8 cellular contexts compared by ENCODE assay signal in the genomic region with DNA sequence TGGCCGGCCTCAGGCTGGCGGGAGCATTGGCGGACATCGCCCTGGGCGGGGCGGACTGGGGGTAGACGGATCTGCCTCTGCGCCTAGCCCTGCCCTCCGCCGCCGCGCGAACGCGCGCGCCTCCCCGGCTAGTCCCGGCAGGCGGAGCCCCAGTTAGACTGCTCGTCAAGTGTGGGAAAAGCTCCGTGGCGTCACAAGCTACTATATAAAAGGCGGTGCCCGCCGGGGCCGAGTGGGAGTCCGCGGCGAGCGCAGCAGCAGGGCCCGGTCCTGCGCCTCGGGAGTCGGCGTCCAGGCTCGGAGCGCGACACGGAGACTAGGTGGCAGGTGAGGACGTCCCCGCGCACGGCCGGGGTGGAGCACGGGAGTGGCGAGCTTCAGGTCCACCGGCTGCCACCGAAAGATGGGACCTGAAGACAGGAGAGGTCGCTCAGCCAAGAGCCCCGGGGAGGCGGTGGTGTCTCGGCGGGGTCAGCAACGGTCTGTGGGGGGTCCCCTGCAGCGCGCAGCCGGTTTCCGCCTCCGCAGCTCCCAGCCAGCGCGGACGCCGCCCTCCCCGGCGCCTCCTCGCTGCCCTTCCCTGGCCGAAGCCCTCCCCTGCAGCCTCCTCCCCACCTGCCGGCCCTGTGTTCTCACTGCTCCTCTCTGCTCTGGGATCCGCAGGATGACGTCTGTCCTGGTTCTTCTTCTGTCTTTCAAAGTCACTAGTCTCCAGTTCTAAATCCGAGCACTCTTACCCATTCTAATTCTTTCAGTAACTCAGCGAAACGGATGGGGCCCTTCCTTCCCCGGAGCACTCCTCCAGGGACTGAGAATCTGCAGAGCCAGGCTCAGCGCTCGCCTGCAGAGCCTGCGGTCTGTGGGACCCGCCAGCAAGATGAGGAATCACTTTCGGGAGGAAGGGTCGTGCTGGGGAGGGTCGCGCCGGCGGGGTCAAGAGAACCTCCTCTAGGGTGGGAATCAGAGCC. TPM values are rescaled to one million over a fixed set of nuclear protein-coding genes. Genes with fewer than 3 reads are reported as not detected.
A peak's percentile ranks its signal among the peaks of the same experiment; 100 is the strongest.
DNase-seq lines count a peak whose midpoint lies in the region; ATAC-seq and TF ChIP-seq lines count a peak whose summit lies in the region.

No MANE protein-coding gene starts in this region.

- 3% methylated on average over 75 of the region's 85 CpGs for WGBS in smooth muscle cell (ENCODE audit: low lambda C conversion rate)

- H3K4me1 ChIP-seq in breast epithelium (no peaks in the 10 kb centered on the region), smooth muscle cell (ENCODE audit: low read depth) (no peaks in the 10 kb centered on the region)

- peaks cover 1% of the 10 kb centered on the region for H3K79me2 ChIP-seq in smooth muscle cell (ENCODE audit: low read depth)

- H3K27ac ChIP-seq in breast epithelium (peak overlapping the region; percentile 91 to 97), smooth muscle cell (ENCODE audit: low read depth) (peak overlapping the region; percentile 52)

- peak; percentile 61 for ATAC-seq in HG02970 (IDR thresholded peaks at IDR 0.05; ENCODE audit: low FRiP score, unreplicated experiment)

- H2AFZ ChIP-seq in smooth muscle cell (ENCODE audit: low read depth), result peak overlapping the region; percentile 49

- no peaks in the 10 kb centered on the region for H3K27me3 ChIP-seq in breast epithelium
- no peaks in the 10 kb centered on the region for H3K27me3 ChIP-seq in smooth muscle cell (ENCODE audit: low read depth)

- TF ChIP-seq CTCF in WI38 (IDR thresholded peaks at IDR 0.05; ENCODE audit: low read depth, low read length) (no peak), breast epithelium (IDR thresholded peaks at IDR 0.05) (no peak), smooth muscle cell (IDR thresholded peaks at IDR 0.05; ENCODE audit: borderline replicate concordance, insufficient read depth, poor library complexity, severe bottlenecking) (no peak)

- peak overlapping the region; percentile 26 for H3K9ac ChIP-seq in smooth muscle cell (ENCODE audit: low read depth)

- DNase-seq in SIG-M5 treated with dmso at 0.1 percent for 504 hours (lab: John Stamatoyannopoulos, UW; ENCODE audit: unreplicated experiment) (peak; percentile 40), SIG-M5 (lab: John Stamatoyannopoulos, UW) (no peak), NCI-H2107 treated with DMSO at 0.1 percent for 48 hours (lab: John Stamatoyannopoulos, UW; ENCODE audit: unreplicated experiment) (peak; percentile 44), breast epithelium (ENCODE audit: low spot score in 2 of 2) (peak; percentile 90 to 93), iPS-NIHi7 (ENCODE audit: extremely low spot score) (peak; percentile 82), smooth muscle cell (lab: John Stamatoyannopoulos, UW; ENCODE audit: unreplicated experiment) (peak; percentile 76)

- peaks cover 2% of the 10 kb centered on the region for H4K20me1 ChIP-seq in smooth muscle cell (ENCODE audit: low read depth)

- intact Hi-C loops in breast epithelium (cut with DNase I; ENCODE audit: low total_unique reads), result no loop called here

- peak; percentile 87 for TF ChIP-seq POLR2A in breast epithelium (IDR thresholded peaks at IDR 0.05)

- H3K4me3 ChIP-seq in WI38 (ENCODE audit: low read depth, low read length), result peak overlapping the region; percentile 75
- H3K4me3 ChIP-seq in breast epithelium, result peak overlapping the region; percentile 73 to 85 (median 76)
- peak overlapping the region; percentile 71 for H3K4me3 ChIP-seq in smooth muscle cell

- H3K36me3 ChIP-seq in breast epithelium (no peaks in the 10 kb centered on the region), smooth muscle cell (ENCODE audit: low read depth) (no peaks in the 10 kb centered on the region)

- peaks cover 6% of the 10 kb centered on the region for H3F3A ChIP-seq in smooth muscle cell (ENCODE audit: low read depth)

- peak overlapping the region; percentile 94 for H3K4me2 ChIP-seq in smooth muscle cell

- H3K9me3 ChIP-seq in breast epithelium, result no peaks in the 10 kb centered on the region
- no peaks in the 10 kb centered on the region for H3K9me3 ChIP-seq in smooth muscle cell (replicated peaks; ENCODE audit: low read depth)

RNA-seq across cellular contexts. Expression of gene RIPK1, which starts 4.3 kb away (rescaled TPM):
- total RNA-seq in breast epithelium (10 to 100 TPM; 23.8 to 38.9 (median 26.2) TPM), smooth muscle cell (11.8 and 12.2 TPM in 2 replicates)
- polyA plus RNA-seq in smooth muscle cell, result 8.7 and 15.9 TPM in 2 replicates

RNA-seq across cellular contexts. Expression of gene BPHL, which starts 54.5 kb away (rescaled TPM):
- total RNA-seq in breast epithelium (10 to 100 TPM; 15.4 to 19.4 (median 19.3) TPM), smooth muscle cell (21.3 and 33.3 TPM in 2 replicates)
- 43.6 and 57.8 TPM in 2 replicates for polyA plus RNA-seq in smooth muscle cell
